Comparison of ENCODE assay signal across 16 cellular contexts in the genomic region with DNA sequence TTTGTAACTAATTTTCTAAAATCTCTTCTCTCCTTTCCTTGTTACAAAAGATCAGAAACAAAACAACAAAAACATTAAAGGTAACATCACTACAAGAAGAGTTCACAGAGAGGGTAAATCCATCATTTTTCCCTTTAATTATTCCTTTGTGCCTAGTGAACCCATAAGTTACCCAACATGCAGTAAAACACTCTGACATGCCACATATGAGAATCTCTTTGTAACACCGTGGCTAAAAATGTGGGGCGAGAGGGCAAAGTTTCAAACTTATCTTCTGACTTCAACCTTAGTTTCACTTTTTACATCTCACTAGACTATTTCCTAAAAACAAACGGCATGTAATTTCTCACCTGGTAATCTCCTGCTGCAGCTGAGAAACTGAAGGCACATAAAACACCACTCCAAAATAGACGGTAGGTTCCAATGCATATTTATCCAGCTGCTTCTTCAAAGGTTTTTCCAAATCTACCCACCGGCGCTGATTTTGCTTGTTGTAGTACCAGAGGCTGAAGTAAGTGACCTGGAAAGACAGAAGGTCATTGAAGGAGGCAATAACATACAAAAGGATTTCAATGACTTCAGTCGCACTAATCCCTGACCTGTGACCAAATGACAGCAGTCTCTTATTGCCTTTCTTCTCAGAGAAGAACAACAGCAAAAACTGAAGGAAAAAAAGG. TPM values are rescaled to one million over a fixed set of nuclear protein-coding genes. Genes with fewer than 3 reads are reported as not detected.
DNase-seq lines count a peak whose midpoint lies in the region; ATAC-seq and TF ChIP-seq lines count a peak whose summit lies in the region.
"Had no signal": no experiment of that assay in that cellular context is flagged by ENCODE, and none has a peak within 500 bp of the region (broad histone marks: within the 10 kb centered on the region; RNA-seq: fewer than 3 reads in every experiment).

No MANE protein-coding gene starts in this region.

- ATAC-seq in natural killer cell treated with Interleukin-12 subunit alpha and Interleukin-12 subunit beta and Interleukin-15 and Interleukin-18, amount 100 ng/mL, for 72 hours = no peak
- ATAC-seq in natural killer cell (no peak), mucosa of descending colon (peak; percentile 80)
- no peak for ATAC-seq in stimulated activated memory B cell treated with anti-CD40 and anti-IgM and Interleukin-4, amounts not matched to agents 10 μg/mL and 1 μg/mL and 100 μg/mL, for 72 hours
- ATAC-seq: activated CD4-positive, CD25-positive, alpha-beta regulatory T cell treated with anti-CD3 and anti-CD28 coated beads, Interleukin-2, amount 50 U/mL, for 24 hours had no signal

- peak overlapping the region; percentile 26 for H3K4me3 Mint-ChIP-seq in natural killer cell treated with Interleukin-12 subunit alpha and Interleukin-12 subunit beta and Interleukin-15 and Interleukin-18, amount 100 ng/mL, for 72 hours
- H3K4me3 Mint-ChIP-seq in natural killer cell (no peak overlapping the region), chondrocyte (ENCODE audit: unreplicated experiment) (no peak overlapping the region)
- H3K4me3 Mint-ChIP-seq in stimulated activated memory B cell treated with anti-CD40 and anti-IgM and Interleukin-4, amounts not matched to agents 10 μg/mL and 1 μg/mL and 100 μg/mL, for 72 hours = no peak overlapping the region

- H3K4me3 ChIP-seq in mucosa of descending colon = no peak overlapping the region
- H3K4me3 ChIP-seq: thoracic aorta had no signal

- intact Hi-C loops in natural killer cell (cut with micrococcal nuclease) (no loop called here), mucosa of descending colon (cut with DNase I, micrococcal nuclease) (no loop called here)

- H3K27ac Mint-ChIP-seq in natural killer cell treated with Interleukin-12 subunit alpha and Interleukin-12 subunit beta and Interleukin-15 and Interleukin-18, amount 100 ng/mL, for 72 hours = no peak overlapping the region
- H3K27ac Mint-ChIP-seq in natural killer cell (peak overlapping the region in 1 of 2 donors; percentile 13), chondrocyte (ENCODE audit: unreplicated experiment) (peak overlapping the region; percentile 46)
- no peak overlapping the region for H3K27ac Mint-ChIP-seq in stimulated activated memory B cell treated with anti-CD40 and anti-IgM and Interleukin-4, amounts not matched to agents 10 μg/mL and 1 μg/mL and 100 μg/mL, for 72 hours

- H3K9me3 ChIP-seq in mucosa of descending colon = no peaks in the 10 kb centered on the region
- H3K9me3 ChIP-seq: thoracic aorta had no signal

- H3K36me3 ChIP-seq in mucosa of descending colon (ENCODE audit: low read depth) = no peaks in the 10 kb centered on the region
- H3K36me3 ChIP-seq: thoracic aorta had no signal

- TF ChIP-seq CTCF in natural killer cell (IDR thresholded peaks at IDR 0.05) = no peak
- TF ChIP-seq CTCF in chondrocyte (IDR thresholded peaks at IDR 0.05) = no peak
- no peak for TF ChIP-seq CTCF in mucosa of descending colon (IDR thresholded peaks at IDR 0.05)

- H3K27me3 Mint-ChIP-seq in natural killer cell treated with Interleukin-12 subunit alpha and Interleukin-12 subunit beta and Interleukin-15 and Interleukin-18, amount 100 ng/mL, for 72 hours = peaks cover 12 to 27% of the 10 kb centered on the region in 2 donors
- H3K27me3 Mint-ChIP-seq in natural killer cell (ENCODE audit: low read depth in 2 of 2) (peaks cover 8 to 15% of the 10 kb centered on the region in 2 donors), chondrocyte (ENCODE audit: low read depth) (no peaks in the 10 kb centered on the region)
- peaks cover 36% of the 10 kb centered on the region for H3K27me3 Mint-ChIP-seq in stimulated activated memory B cell treated with anti-CD40 and anti-IgM and Interleukin-4, amounts not matched to agents 10 μg/mL and 1 μg/mL and 100 μg/mL, for 72 hours

- no peaks in the 10 kb centered on the region for H3K36me3 Mint-ChIP-seq in natural killer cell treated with Interleukin-12 subunit alpha and Interleukin-12 subunit beta and Interleukin-15 and Interleukin-18, amount 100 ng/mL, for 72 hours
- no peaks in the 10 kb centered on the region for H3K36me3 Mint-ChIP-seq in natural killer cell
- H3K36me3 Mint-ChIP-seq in chondrocyte (ENCODE audit: low read depth) = peaks cover 11% of the 10 kb centered on the region
- no peaks in the 10 kb centered on the region for H3K36me3 Mint-ChIP-seq in stimulated activated memory B cell treated with anti-CD40 and anti-IgM and Interleukin-4, amounts not matched to agents 10 μg/mL and 1 μg/mL and 100 μg/mL, for 72 hours

- DNase-seq in natural killer cell treated with Interleukin-12 subunit alpha and Interleukin-12 subunit beta and Interleukin-15 and Interleukin-18, amount 100 ng/mL, for 72 hours (ENCODE audit: low spot score) = no peak
- DNase-seq in natural killer cell (no peak), chondrocyte (ENCODE audit: low spot score) (no peak), mucosa of descending colon (peak in 1 of 3 donors; percentile 43), GF-D8 (lab: John Stamatoyannopoulos, UW) (no peak), NAMALWA (ENCODE audit: low spot score) (no peak)
- no peak for DNase-seq in activated naive CD4-positive, alpha-beta T cell (lab: John Stamatoyannopoulos, UW)
- DNase-seq: cerebellar nuclear complex; COR-L47; GDM1; NCI-H2029; stimulated activated CD4-positive, alpha-beta T cell treated with anti-CD3 and anti-CD28 coated beads, Interleukin-2, amount 100 ng/mL, for 24 hours; T-helper 2 cell had no signal

- peaks cover 31% of the 10 kb centered on the region for H3K4me1 ChIP-seq in mucosa of descending colon (ENCODE audit: low read depth)

- peaks cover 0 to 7% of the 10 kb centered on the region in 2 donors for H3K4me1 Mint-ChIP-seq in natural killer cell treated with Interleukin-12 subunit alpha and Interleukin-12 subunit beta and Interleukin-15 and Interleukin-18, amount 100 ng/mL, for 72 hours (ENCODE audit: low read depth in 2 of 2)
- H3K4me1 Mint-ChIP-seq in natural killer cell = peaks cover 7 to 8% of the 10 kb centered on the region in 2 donors
- H3K4me1 Mint-ChIP-seq in chondrocyte (ENCODE audit: low read depth) = peaks cover 34% of the 10 kb centered on the region
- no peaks in the 10 kb centered on the region for H3K4me1 Mint-ChIP-seq in stimulated activated memory B cell treated with anti-CD40 and anti-IgM and Interleukin-4, amounts not matched to agents 10 μg/mL and 1 μg/mL and 100 μg/mL, for 72 hours

- no peaks in the 10 kb centered on the region for H3K9me3 Mint-ChIP-seq in natural killer cell treated with Interleukin-12 subunit alpha and Interleukin-12 subunit beta and Interleukin-15 and Interleukin-18, amount 100 ng/mL, for 72 hours
- H3K9me3 Mint-ChIP-seq in natural killer cell (no peaks in the 10 kb centered on the region), chondrocyte (ENCODE audit: low read depth) (no peaks in the 10 kb centered on the region)
- H3K9me3 Mint-ChIP-seq in stimulated activated memory B cell treated with anti-CD40 and anti-IgM and Interleukin-4, amounts not matched to agents 10 μg/mL and 1 μg/mL and 100 μg/mL, for 72 hours = no peaks in the 10 kb centered on the region

RNA-seq across cellular contexts. Expression of gene PTPN21, which starts 37.9 kb away (rescaled TPM):
- under 1 TPM; 0.50 to 0.53 TPM for total RNA-seq in natural killer cell treated with Interleukin-12 subunit alpha and Interleukin-12 subunit beta and Interleukin-15 and Interleukin-18, amount 100 ng/mL, for 72 hours
- total RNA-seq in natural killer cell (under 1 TPM in 1 of 3 donors, not detected in 2; 0.15 TPM), chondrocyte (34.9 to 42.9 TPM (median 40.0 TPM) in 3 replicates), mucosa of descending colon (10 to 100 TPM; 37.0 to 51.8 (median 44.7) TPM)

RNA-seq across cellular contexts. Expression of gene ZC3H14, which starts 46.0 kb away (rescaled TPM):
- 10 to 100 TPM; 34.6 to 61.9 TPM for total RNA-seq in natural killer cell treated with Interleukin-12 subunit alpha and Interleukin-12 subunit beta and Interleukin-15 and Interleukin-18, amount 100 ng/mL, for 72 hours
- total RNA-seq in natural killer cell (10 to 100 TPM; 44.1 to 54.5 (median 53.4) TPM), chondrocyte (46.7 to 57.8 TPM (median 55.1 TPM) in 3 replicates), mucosa of descending colon (10 to 100 TPM; 55.9 to 72.9 (median 70.7) TPM)

Comparison
In these comparisons a context has a peak if more than half of its experiments do, and no peak if none do; other contexts are left out.
1. RNA of gene PTPN21, which starts 37.9 kb away (total RNA-seq): 37.0 to 51.8 TPM in mucosa of descending colon and 34.9 to 42.9 TPM in chondrocyte; 0.50 to 0.53 TPM in natural killer cell treated with Interleukin-12 subunit alpha and Interleukin-12 subunit beta and Interleukin-15 and Interleukin-18, amount 100 ng/mL, for 72 hours and 0.15 TPM in natural killer cell; every median in the first group is over 10 times any median in the second.